9 cellular contexts compared by ENCODE assay signal in the genomic region with DNA sequence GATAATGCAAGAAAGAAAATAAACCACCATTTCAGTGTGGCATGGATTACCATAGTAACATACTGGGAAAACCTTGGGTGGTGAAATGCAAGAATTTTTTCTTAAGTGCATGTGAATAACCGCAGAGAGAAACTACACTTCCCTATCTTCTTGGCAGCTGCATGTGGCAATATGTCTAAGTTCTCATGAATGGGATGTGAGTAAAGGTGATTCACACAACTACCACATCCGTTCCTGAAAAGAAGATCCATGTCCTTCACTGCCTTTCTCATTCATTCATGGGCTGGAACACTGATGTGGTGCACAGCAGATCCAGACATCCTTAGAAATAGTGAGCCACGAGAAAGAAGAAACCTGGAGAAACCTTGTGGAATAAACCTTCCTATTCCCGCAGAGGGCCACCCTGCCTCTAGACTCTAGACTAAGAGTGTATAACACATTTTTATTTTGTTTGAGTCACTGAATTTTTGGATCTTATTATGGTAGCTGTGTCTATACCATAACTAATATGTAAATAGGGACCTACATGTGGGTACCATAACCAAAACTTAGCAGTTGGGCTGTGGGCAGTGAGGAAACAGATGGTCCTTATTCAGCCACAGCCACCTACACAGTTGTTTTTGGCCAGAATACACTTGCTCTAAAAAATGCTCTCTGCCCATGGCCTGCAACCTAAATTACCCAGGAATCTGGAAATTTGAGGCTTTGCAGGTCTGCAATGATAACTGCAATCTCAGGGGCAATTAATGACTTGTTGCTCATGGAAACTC.
DNase-seq lines count a peak whose midpoint lies in the region; ATAC-seq and TF ChIP-seq lines count a peak whose summit lies in the region.
"Had no signal": no experiment of that assay in that cellular context is flagged by ENCODE, and none has a peak within 500 bp of the region (broad histone marks: within the 10 kb centered on the region; RNA-seq: fewer than 3 reads in every experiment).

No MANE protein-coding gene starts in this region.

- no peaks in the 10 kb centered on the region for H4K20me1 ChIP-seq in smooth muscle cell (ENCODE audit: low read depth)

- H3K9ac ChIP-seq in smooth muscle cell (ENCODE audit: low read depth) = no peak overlapping the region

- in situ Hi-C loops in astrocyte of the cerebellum (cut with HindIII; ENCODE audit: low sequenced_read_pairs) = no loop called here

- H2AFZ ChIP-seq in smooth muscle cell (ENCODE audit: low read depth) = no peak overlapping the region

- H3K4me3 ChIP-seq in Jurkat, Clone E6-1 (ENCODE audit: low read length) = no peak overlapping the region
- H3K4me3 ChIP-seq in astrocyte of the cerebellum (ENCODE audit: low read depth, low read length) (no peak overlapping the region), smooth muscle cell (no peak overlapping the region), ovary (no peak overlapping the region), lower leg skin (ENCODE audit: low read depth, poor library complexity, severe bottlenecking) (no peak overlapping the region), left ventricle myocardium inferior (no peak overlapping the region)

- TF ChIP-seq EP300 in ovary (IDR thresholded peaks at IDR 0.05) = no peak

- no peak for TF ChIP-seq POLR2A in ovary (IDR thresholded peaks at IDR 0.05)
- TF ChIP-seq POLR2A in lower leg skin (IDR thresholded peaks at IDR 0.05) = no peak

- peak; percentile 14 for DNase-seq in Jurkat, Clone E6-1 (ENCODE audit: low read depth, low spot score)
- peak; percentile 90 for DNase-seq in astrocyte of the cerebellum (ENCODE audit: low read depth)
- no peak for DNase-seq in smooth muscle cell (lab: John Stamatoyannopoulos, UW; ENCODE audit: unreplicated experiment)
- no peak for DNase-seq in ovary
- no peak for DNase-seq in lower leg skin (ENCODE audit: low spot score in 2 of 2)
- no peak for DNase-seq in left ventricle myocardium inferior
- DNase-seq: NCI-H1436 treated with DMSO at 0.1 percent for 48 hours had no signal

- H3K4me2 ChIP-seq in smooth muscle cell = no peak overlapping the region

- no peaks in the 10 kb centered on the region for H3K4me1 ChIP-seq in smooth muscle cell (ENCODE audit: low read depth)
- no peaks in the 10 kb centered on the region for H3K4me1 ChIP-seq in ovary (ENCODE audit: insufficient read depth)
- H3K4me1 ChIP-seq in left ventricle myocardium inferior = no peaks in the 10 kb centered on the region

- TF ChIP-seq CTCF in astrocyte of the cerebellum (IDR thresholded peaks at IDR 0.05; ENCODE audit: low read depth, low read length, missing control alignments) (no peak), smooth muscle cell (IDR thresholded peaks at IDR 0.05; ENCODE audit: borderline replicate concordance, insufficient read depth, poor library complexity, severe bottlenecking) (no peak), ovary (IDR thresholded peaks at IDR 0.05) (no peak), lower leg skin (IDR thresholded peaks at IDR 0.05) (no peak), left ventricle myocardium inferior (IDR thresholded peaks at IDR 0.05; ENCODE audit: borderline replicate concordance) (no peak)

- H3K27me3 ChIP-seq in smooth muscle cell (ENCODE audit: low read depth) (no peaks in the 10 kb centered on the region), ovary (no peaks in the 10 kb centered on the region), left ventricle myocardium inferior (ENCODE audit: low read depth) (no peaks in the 10 kb centered on the region)

- H3K9me3 ChIP-seq in smooth muscle cell (replicated peaks; ENCODE audit: low read depth) (no peaks in the 10 kb centered on the region), ovary (no peaks in the 10 kb centered on the region), left ventricle myocardium inferior (replicated peaks) (no peaks in the 10 kb centered on the region)

- intact Hi-C loops in ovary (cut with DNase I) = no loop called here
- intact Hi-C loops in lower leg skin (cut with DNase I; ENCODE audit: low total_unique reads) = no loop called here
- intact Hi-C loops in left ventricle myocardium inferior (cut with micrococcal nuclease) = no loop called here

- H3K27ac ChIP-seq in smooth muscle cell (ENCODE audit: low read depth) = peak overlapping the region; percentile 59
- no peak overlapping the region for H3K27ac ChIP-seq in ovary
- no peak overlapping the region for H3K27ac ChIP-seq in left ventricle myocardium inferior (replicated peaks)

- ATAC-seq in GM21381 (IDR thresholded peaks at IDR 0.05; ENCODE audit: unreplicated experiment) (peak; percentile 46), HG02870 (IDR thresholded peaks at IDR 0.05; ENCODE audit: unreplicated experiment) (no peak)

- no peaks in the 10 kb centered on the region for H3F3A ChIP-seq in smooth muscle cell (ENCODE audit: low read depth)

- 69% methylated on average over 4 of the region's 4 CpGs for WGBS in smooth muscle cell (ENCODE audit: low lambda C conversion rate)
- 87 to 89% (median 88%) methylated on average over 4 of the region's 4 CpGs for WGBS in ovary, 3 donors
- 86 to 87% methylated on average over 4 of the region's 4 CpGs for whole genome bisulfite sequencing in lower leg skin, 2 donors

- H3K36me3 ChIP-seq in smooth muscle cell (ENCODE audit: low read depth) = no peaks in the 10 kb centered on the region
- no peaks in the 10 kb centered on the region for H3K36me3 ChIP-seq in ovary
- H3K36me3 ChIP-seq in left ventricle myocardium inferior = no peaks in the 10 kb centered on the region

- no peaks in the 10 kb centered on the region for H3K79me2 ChIP-seq in smooth muscle cell (ENCODE audit: low read depth)

Comparison
In these comparisons a context has a peak if more than half of its experiments do, and no peak if none do; other contexts are left out.
1. DNase-seq: peak in Jurkat, Clone E6-1 (single experiment) and astrocyte of the cerebellum (single experiment); none in smooth muscle cell (single experiment), ovary (0 of 5), lower leg skin (0 of 2) and left ventricle myocardium inferior (single experiment).